ENCODE assay signal across 8 cellular contexts in the genomic region with DNA sequence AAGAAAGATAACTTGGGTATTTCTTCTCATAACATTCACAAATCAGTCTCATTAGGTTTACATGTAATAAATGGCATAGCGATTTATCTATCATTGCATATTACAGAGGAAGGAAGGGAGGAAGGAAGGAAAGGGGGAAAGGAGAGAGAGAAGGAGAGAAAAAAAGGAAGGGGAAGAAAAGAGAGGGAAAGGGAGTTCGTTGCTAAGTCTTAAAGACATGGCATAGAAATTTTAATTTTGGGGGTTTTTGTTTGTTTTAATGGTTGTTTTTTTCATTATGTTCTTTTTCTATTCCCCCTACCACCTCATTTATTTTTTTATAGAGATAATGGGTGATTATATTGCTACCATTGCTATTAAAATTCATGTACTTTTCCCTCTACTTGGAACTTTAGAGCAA.
"Had no signal": no experiment of that assay in that cellular context is flagged by ENCODE, and none has a peak within 500 bp of the region (broad histone marks: within the 10 kb centered on the region; RNA-seq: fewer than 3 reads in every experiment).

No MANE protein-coding gene starts in this region.

- ATAC-seq: GM12878 had no signal

- FAIRE-seq: G401.6, GM12878, GM12891, GM12892, GM18507, GM19239 had no signal

- H3K4me3 ChIP-seq: GM12878 had no signal

- DNase-seq: GDM1, GF-D8 had no signal
